10 cellular contexts compared by ENCODE assay signal in genomic region chr19:13817615-13818371, GRCh38. TPM values are rescaled to one million over a fixed set of nuclear protein-coding genes. Genes with fewer than 3 reads are reported as not detected.
DNase-seq lines count a peak whose midpoint lies in the region; ATAC-seq, FAIRE-seq and TF ChIP-seq lines count a peak whose summit lies in the region.
"Had no signal": no experiment of that assay in that cellular context is flagged by ENCODE, and none has a peak within 500 bp of the region (broad histone marks: within the 10 kb centered on the region; RNA-seq: fewer than 3 reads in every experiment).

No MANE protein-coding gene starts in this region.

- no peak overlapping the region for H3K27ac ChIP-seq in A549

- CTCF ChIA-PET in A549 (lab: Yijun Ruan, JAX) = no interaction called here

- DNase-seq in A549 (ENCODE audit: low read depth in 1 of 2, low spot score in 1 of 2) (no peak), left kidney (ENCODE audit: low read depth, low spot score) (peak; percentile 94), NOMO-1 treated with dmso at 0.1 percent for 144 hours (lab: John Stamatoyannopoulos, UW; ENCODE audit: unreplicated experiment) (no peak), GM19240 (ENCODE audit: insufficient read length, low spot score) (no peak)
- DNase-seq in activated CD8-positive, alpha-beta memory T cell treated with anti-CD3 and anti-CD28 coated beads, Interleukin-2, amount 50 U/mL, for 4 hours = peak; percentile 48
- DNase-seq in stimulated activated naive CD4-positive, alpha-beta T cell treated with Interleukin-2 at 50 U/mL for 16 hours (lab: John Stamatoyannopoulos, UW) = no peak

- FAIRE-seq in A549 (lab: Jason Lieb, UNC) = no peak
- FAIRE-seq: bronchial epithelial cell, G401.6 had no signal

- POLR2A ChIA-PET in A549 (lab: Yijun Ruan, JAX) = no interaction called here

- no peak overlapping the region for H3K4me2 ChIP-seq in A549

- TF ChIP-seq POLR2A in A549 (IDR thresholded peaks at IDR 0.05; ENCODE audit: low read length) = no peak

- WGBS in A549 (ENCODE audit: missing lambda C conversion rate) = 97% methylated on average over 11 of the region's 35 CpGs

- ATAC-seq in A549 = peak; percentile 44 to 60; a peak in 4 of 6 replicates
- ATAC-seq in HG03442 (IDR thresholded peaks at IDR 0.05; ENCODE audit: unreplicated experiment) = peak; percentile 46
- no peak for ATAC-seq in HG03565 (IDR thresholded peaks at IDR 0.05; ENCODE audit: unreplicated experiment)

- H3K4me3 ChIP-seq in A549 = no peak overlapping the region

- TF ChIP-seq RAD21 in A549 (conservative IDR thresholded peaks at IDR 0.05 in 1 of 2, IDR thresholded peaks at IDR 0.05 in 1 of 2) = no peak

- TF ChIP-seq EP300 in A549 (IDR thresholded peaks at IDR 0.05) = no peak

- TF ChIP-seq CTCF in A549 (IDR thresholded peaks at IDR 0.05) = no peak

- H3K4me1 ChIP-seq in A549 = no peaks in the 10 kb centered on the region

- H3K9me3 ChIP-seq in A549 = no peaks in the 10 kb centered on the region

TF ChIP-seq in A549, 52 proteins besides CTCF, POLR2A, EP300 and RAD21:
- TF ChIP-seq MAFK (IDR thresholded peaks at IDR 0.05; ENCODE audit: partially characterized antibody) (no peak), NFE2L2 (conservative IDR thresholded peaks at IDR 0.05; ENCODE audit: low read length) (no peak), CBX8 (IDR thresholded peaks at IDR 0.05) (no peak), FOSL2 (IDR thresholded peaks at IDR 0.05) (no peak), FOSL2 (CRISPR knock-in tag; IDR thresholded peaks at IDR 0.05) (no peak), MAX (IDR thresholded peaks at IDR 0.05) (no peak), RNF2 (IDR thresholded peaks at IDR 0.05; ENCODE audit: borderline replicate concordance, low read depth) (no peak), E2F6 (IDR thresholded peaks at IDR 0.05; ENCODE audit: borderline replicate concordance, low read depth) (no peak), SREBF2 (IDR thresholded peaks at IDR 0.05) (no peak), ZSCAN20 (CRISPR knock-in tag; IDR thresholded peaks at IDR 0.05) (no peak), NR3C1 (IDR thresholded peaks at IDR 0.05) (no peak), EHMT2 (IDR thresholded peaks at IDR 0.05; ENCODE audit: low read depth) (no peak)

RNA-seq across cellular contexts. Expression of gene ZSWIM4, which starts 22.6 kb away (rescaled TPM):
- polyA plus RNA-seq in A549 (2011; rRNA removed) = 1.6 and 1.7 TPM in 2 replicates
- polyA plus RNA-seq in A549 (2012; cell fraction: cytosol; rRNA removed) = 3.0 and 4.5 TPM in 2 replicates
- polyA plus RNA-seq in A549 (2012; cell fraction: nucleus; rRNA removed) = 6.2 and 8.3 TPM in 2 replicates
- polyA plus RNA-seq in A549 (2017; fragmentation: RNase III; extraction: RNeasy Plus Mini Kit Qiagen cat#74134 plus additional on column Dnase treatment) = 3.4 to 3.9 TPM (median 3.7 TPM) in 3 replicates
- polyA minus RNA-seq in A549 (2011; rRNA and poly(A)+ RNA removed) = 2.6 and 3.2 TPM in 2 replicates

RNA-seq across cellular contexts. Expression of gene C19orf53, which starts 43.5 kb away (rescaled TPM):
- 105 and 131 TPM in 2 replicates for polyA plus RNA-seq in A549 (2011; rRNA removed)
- polyA plus RNA-seq in A549 (2012; cell fraction: cytosol; rRNA removed) = 250 and 295 TPM in 2 replicates
- 108 and 158 TPM in 2 replicates for polyA plus RNA-seq in A549 (2012; cell fraction: nucleus; rRNA removed)
- 143 to 146 TPM (median 144 TPM) in 3 replicates for polyA plus RNA-seq in A549 (2017; fragmentation: RNase III; extraction: RNeasy Plus Mini Kit Qiagen cat#74134 plus additional on column Dnase treatment)
- 111 and 148 TPM in 2 replicates for polyA minus RNA-seq in A549 (2011; rRNA and poly(A)+ RNA removed)

RNA-seq across cellular contexts. Expression of gene MRI1, which starts 53.5 kb away (rescaled TPM):
- 12.2 and 12.6 TPM in 2 replicates for polyA plus RNA-seq in A549 (2011; rRNA removed)
- 18.6 and 24.9 TPM in 2 replicates for polyA plus RNA-seq in A549 (2012; cell fraction: cytosol; rRNA removed)
- polyA plus RNA-seq in A549 (2012; cell fraction: nucleus; rRNA removed) = 74.8 and 104 TPM in 2 replicates
- 14.5 to 16.2 TPM (median 15.9 TPM) in 3 replicates for polyA plus RNA-seq in A549 (2017; fragmentation: RNase III; extraction: RNeasy Plus Mini Kit Qiagen cat#74134 plus additional on column Dnase treatment)
- 12.5 and 13.6 TPM in 2 replicates for polyA minus RNA-seq in A549 (2011; rRNA and poly(A)+ RNA removed)

RNA-seq across cellular contexts. Expression of gene NANOS3, which starts 59.1 kb away (rescaled TPM):
- polyA plus RNA-seq in A549 (2011; rRNA removed) = 0.31 and 0.53 TPM in 2 replicates
- 0.79 and 1.8 TPM in 2 replicates for polyA plus RNA-seq in A549 (2012; cell fraction: cytosol; rRNA removed)
- 2.4 and 2.7 TPM in 2 replicates for polyA plus RNA-seq in A549 (2012; cell fraction: nucleus; rRNA removed)
- polyA plus RNA-seq in A549 (2017; fragmentation: RNase III; extraction: RNeasy Plus Mini Kit Qiagen cat#74134 plus additional on column Dnase treatment) = 0.78 to 1.2 TPM (median 1.1 TPM) in 3 replicates
- not detected in 2 replicates for polyA minus RNA-seq in A549 (2011; rRNA and poly(A)+ RNA removed)

Comparison
In these comparisons a context has a peak if more than half of its experiments do, and no peak if none do; other contexts are left out.
1. DNase-seq: peak in activated CD8-positive, alpha-beta memory T cell treated with anti-CD3 and anti-CD28 coated beads, Interleukin-2, amount 50 U/mL, for 4 hours (single experiment) and left kidney (single experiment); none in A549 (0 of 2), NOMO-1 treated with dmso at 0.1 percent for 144 hours (single experiment), stimulated activated naive CD4-positive, alpha-beta T cell treated with Interleukin-2 at 50 U/mL for 16 hours (single experiment) and GM19240 (single experiment).